In the genomic region with DNA sequence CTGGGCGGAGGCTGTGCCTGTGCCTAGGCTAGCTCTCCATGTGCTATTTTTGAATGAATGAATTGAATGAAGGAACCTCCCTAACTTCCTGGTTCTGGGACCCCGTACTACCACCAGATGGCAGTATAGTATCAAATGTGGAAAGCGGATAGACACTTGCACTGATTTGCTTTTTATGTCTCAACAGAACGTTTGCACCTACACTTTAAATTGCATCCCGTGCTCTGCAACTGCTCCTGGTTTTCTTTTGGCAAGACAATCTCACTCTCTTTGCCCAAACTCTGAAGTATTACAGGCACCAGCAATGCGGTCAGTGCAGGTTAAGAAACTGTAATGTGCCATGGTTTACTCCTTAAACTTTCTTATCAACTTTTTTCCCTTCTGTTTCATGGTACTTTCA, we compare ENCODE assay signal across 1 cellular context.
TF ChIP-seq lines count a peak whose summit lies in the region.

No MANE protein-coding gene starts in this region.

TF ChIP-seq in GM23338, 12 proteins besides CTCF, POLR2A, EP300 and RAD21 (continued from another document):
- TF ChIP-seq JUNB (IDR thresholded peaks at IDR 0.05; ENCODE audit: unreplicated experiment) = no peak
